Comparison of ENCODE assay signal across 1 cellular context in genomic region chr4:67704843-67705242, GRCh38.
TF ChIP-seq lines count a peak whose summit lies in the region.

No MANE protein-coding gene starts in this region.

TF ChIP-seq in HepG2, 621 proteins besides CTCF, POLR2A, EP300 and RAD21:
- peak; percentile 64; the same call in 1 of the 2 replicates for TF ChIP-seq CEBPB (IDR thresholded peaks at IDR 0.05; ENCODE audit: borderline replicate concordance, low read depth, low read length)
- TF ChIP-seq FLYWCH1 (CRISPR knock-in tag; IDR thresholded peaks at IDR 0.05): no peak
